In the genomic region with DNA sequence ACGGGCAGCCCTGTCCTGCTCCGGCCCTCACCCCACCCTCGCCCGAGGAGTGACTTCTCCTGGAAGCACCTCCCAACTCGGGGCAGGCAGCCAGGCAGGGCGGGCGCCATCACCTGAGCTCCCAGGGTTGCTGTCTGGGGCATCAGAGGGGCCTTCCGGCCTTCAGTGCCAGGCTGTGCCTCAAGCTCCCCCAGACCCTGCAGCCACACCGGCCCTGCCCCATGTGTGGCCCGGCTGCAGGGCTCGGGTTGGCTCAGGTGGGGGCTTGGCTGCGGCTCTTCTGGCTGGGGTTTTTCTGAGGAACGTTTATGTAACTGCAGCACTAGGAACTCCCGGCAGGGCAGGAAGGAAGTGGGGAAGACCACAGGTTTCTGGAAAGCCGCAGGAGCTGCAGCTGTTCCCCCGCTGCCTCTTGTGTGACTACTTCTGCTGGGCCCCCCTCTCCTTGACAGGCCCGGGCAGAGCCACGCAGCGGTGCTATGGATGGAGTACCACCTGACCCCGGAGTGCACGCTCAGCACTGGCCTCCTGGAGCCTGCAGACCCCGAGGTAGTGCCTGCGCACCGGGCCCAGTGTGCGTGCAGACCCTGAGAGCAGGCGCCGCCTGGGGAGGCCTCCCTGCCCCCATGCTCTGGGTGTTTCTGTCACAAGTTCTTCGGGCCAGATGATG, we compare ENCODE assay signal across 9 cellular contexts. TPM values are rescaled to one million over a fixed set of nuclear protein-coding genes. Genes with fewer than 3 reads are reported as not detected.
DNase-seq lines count a peak whose midpoint lies in the region; ATAC-seq, FAIRE-seq and TF ChIP-seq lines count a peak whose summit lies in the region.
"Had no signal": no experiment of that assay in that cellular context is flagged by ENCODE, and none has a peak within 500 bp of the region (broad histone marks: within the 10 kb centered on the region; RNA-seq: fewer than 3 reads in every experiment).

No MANE protein-coding gene starts in this region.

- H3K36me3 ChIP-seq in SK-N-SH (replicated peaks in 1 of 2; ENCODE audit: control insufficient read depth in 1 of 2, insufficient read depth in 2 of 2, low read length in 1 of 2), result peaks cover 5 to 47% of the 10 kb centered on the region in 2 experiments
- peaks cover 7 to 18% of the 10 kb centered on the region in 2 experiments for H3K36me3 ChIP-seq in keratinocyte (ENCODE audit: control insufficient read depth in 2 of 2, extremely low read depth in 1 of 2, insufficient read depth in 2 of 2, low read length in 2 of 2)

- TF ChIP-seq EP300 in SK-N-SH (IDR thresholded peaks at IDR 0.05; ENCODE audit: borderline replicate concordance in 1 of 2, low read depth in 1 of 2, low read length in 1 of 2), result no peak

- TF ChIP-seq CTCF in SK-N-SH (IDR thresholded peaks at IDR 0.05), result no peak
- no peak for TF ChIP-seq CTCF in keratinocyte (optimal IDR thresholded peaks at IDR 0.05 in 1 of 3, IDR thresholded peaks at IDR 0.05 in 1 of 3, conservative IDR thresholded peaks at IDR 0.05 in 1 of 3; ENCODE audit: extremely low read depth in 1 of 3, insufficient read depth in 2 of 3, low read length in 3 of 3)

- 94% methylated on average over 5 of the region's 28 CpGs for WGBS in SK-N-SH (ENCODE audit: low lambda C conversion rate)

- no peaks in the 10 kb centered on the region for H3K9me2 ChIP-seq in SK-N-SH

- H3K79me2 ChIP-seq in SK-N-SH (ENCODE audit: insufficient read depth) (no peaks in the 10 kb centered on the region), keratinocyte (ENCODE audit: control insufficient read depth, insufficient read depth, low read length) (no peaks in the 10 kb centered on the region)

- H2AFZ ChIP-seq in SK-N-SH (ENCODE audit: low read depth), result no peak overlapping the region
- no peak overlapping the region for H2AFZ ChIP-seq in keratinocyte (ENCODE audit: control insufficient read depth, low read length)

- ATAC-seq in SK-N-SH treated with all-trans-retinoic acid at 6 μM for 48 hours, result no peak
- peak; percentile 79 for ATAC-seq in HG03460 (IDR thresholded peaks at IDR 0.05; ENCODE audit: unreplicated experiment)

- no peak for FAIRE-seq in keratinocyte (lab: Jason Lieb, UNC)

- TF ChIP-seq RAD21 in SK-N-SH (IDR thresholded peaks at IDR 0.05; ENCODE audit: low read length), result no peak

- H3K27me3 ChIP-seq in SK-N-SH (ENCODE audit: insufficient read depth) (no peaks in the 10 kb centered on the region), keratinocyte (ENCODE audit: control insufficient read depth, extremely low read depth, insufficient read depth, low read length) (no peaks in the 10 kb centered on the region)

- POLR2A ChIA-PET in SK-N-SH (lab: Yijun Ruan, JAX), result no interaction called here

- H3K4me1 ChIP-seq in SK-N-SH (ENCODE audit: control insufficient read depth in 1 of 2, insufficient read depth in 2 of 2, low read depth in 1 of 2, low read length in 1 of 2) (peaks cover 0 to 4% of the 10 kb centered on the region in 2 experiments; a peak in 1 of 4 replicates), keratinocyte (ENCODE audit: control insufficient read depth, extremely low read depth, insufficient read depth, low read length) (peaks cover 3% of the 10 kb centered on the region)

- H3K9ac ChIP-seq in SK-N-SH, result no peak overlapping the region
- H3K9ac ChIP-seq in keratinocyte (ENCODE audit: control insufficient read depth, extremely low read depth, insufficient read depth, low read length), result no peak overlapping the region

- DNase-seq in SK-N-SH (peak; percentile 25), keratinocyte (ENCODE audit: low read depth, low spot score) (no peak), NCI-H510A treated with DMSO at 0.1 percent for 48 hours (lab: John Stamatoyannopoulos, UW) (no peak), epidermal melanocyte (ENCODE audit: insufficient read length, low spot score) (no peak), NCI-H748 treated with DMSO at 0.1 percent for 48 hours (lab: John Stamatoyannopoulos, UW) (no peak)
- DNase-seq in activated CD4-positive, alpha-beta T cell treated with anti-CD3 and anti-CD28 coated beads, Interleukin-2, amount 50 U/mL, for 48 hours, result peak; percentile 68 to 77

- H3K4me2 ChIP-seq in SK-N-SH (no peak overlapping the region), keratinocyte (ENCODE audit: control insufficient read depth, extremely low read depth, insufficient read depth, low read depth, low read length) (peak overlapping the region; percentile 16)

- H3K4me3 ChIP-seq in SK-N-SH (ENCODE audit: low read depth in 2 of 2, low read length in 1 of 2) (no peak overlapping the region), keratinocyte (ENCODE audit: control insufficient read depth in 2 of 3, extremely low read depth in 1 of 3, insufficient read depth in 2 of 3, low read depth in 1 of 3, low read length in 3 of 3) (no peak overlapping the region)

- no peaks in the 10 kb centered on the region for H4K20me1 ChIP-seq in SK-N-SH (ENCODE audit: insufficient read depth)
- H4K20me1 ChIP-seq in keratinocyte (ENCODE audit: control insufficient read depth, extremely low read depth, insufficient read depth, low read length), result no peaks in the 10 kb centered on the region

- H3K27ac ChIP-seq in SK-N-SH (ENCODE audit: low read depth in 2 of 2, low read length in 1 of 2), result no peak overlapping the region
- no peak overlapping the region for H3K27ac ChIP-seq in keratinocyte (ENCODE audit: control insufficient read depth, insufficient read depth, low read length)
- H3K27ac ChIP-seq: 22Rv1 had no signal

- H3K9me3 ChIP-seq in SK-N-SH, result no peaks in the 10 kb centered on the region
- no peaks in the 10 kb centered on the region for H3K9me3 ChIP-seq in keratinocyte (ENCODE audit: control insufficient read depth, low read depth, low read length)

- CTCF ChIA-PET in SK-N-SH (lab: Yijun Ruan, JAX), result interaction anchor here (0.9 to 2.6 kb wide), 11 partner anchors 8 to 164 kb away, joined by 3 to 11 read pairs (median 4); no protein-coding TSS in a partner anchor

- no peaks in the 10 kb centered on the region for H3F3A ChIP-seq in SK-N-SH (replicated peaks; ENCODE audit: insufficient read depth)

- no peaks in the 10 kb centered on the region for H3K9me1 ChIP-seq in keratinocyte (ENCODE audit: control insufficient read depth, extremely low read depth, insufficient read depth, low read length)

- dilution Hi-C loops in keratinocyte (cut with MboI; ENCODE audit: extremely low pct_ligation_motif_present, low sequenced_read_pairs), result no loop called here

TF ChIP-seq in SK-N-SH treated with all-trans-retinoic acid at 6 μM for 48 hours, 23 proteins besides CTCF, POLR2A, EP300 and RAD21 (continues in another document):
- TF ChIP-seq, protein P1, sequence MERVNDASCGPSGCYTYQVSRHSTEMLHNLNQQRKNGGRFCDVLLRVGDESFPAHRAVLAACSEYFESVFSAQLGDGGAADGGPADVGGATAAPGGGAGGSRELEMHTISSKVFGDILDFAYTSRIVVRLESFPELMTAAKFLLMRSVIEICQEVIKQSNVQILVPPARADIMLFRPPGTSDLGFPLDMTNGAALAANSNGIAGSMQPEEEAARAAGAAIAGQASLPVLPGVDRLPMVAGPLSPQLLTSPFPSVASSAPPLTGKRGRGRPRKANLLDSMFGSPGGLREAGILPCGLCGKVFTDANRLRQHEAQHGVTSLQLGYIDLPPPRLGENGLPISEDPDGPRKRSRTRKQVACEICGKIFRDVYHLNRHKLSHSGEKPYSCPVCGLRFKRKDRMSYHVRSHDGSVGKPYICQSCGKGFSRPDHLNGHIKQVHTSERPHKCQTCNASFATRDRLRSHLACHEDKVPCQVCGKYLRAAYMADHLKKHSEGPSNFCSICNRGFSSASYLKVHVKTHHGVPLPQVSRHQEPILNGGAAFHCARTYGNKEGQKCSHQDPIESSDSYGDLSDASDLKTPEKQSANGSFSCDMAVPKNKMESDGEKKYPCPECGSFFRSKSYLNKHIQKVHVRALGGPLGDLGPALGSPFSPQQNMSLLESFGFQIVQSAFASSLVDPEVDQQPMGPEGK (CRISPR knock-in tag; IDR thresholded peaks at IDR 0.05; ENCODE audit: borderline replicate concordance), result no peak
- TF ChIP-seq GLIS3 (CRISPR knock-in tag; IDR thresholded peaks at IDR 0.05), result no peak

RNA-seq across cellular contexts. Expression of a gene that starts 45.6 kb away (rescaled TPM):
- polyA plus RNA-seq in SK-N-SH (2012; rRNA removed), result 46.0 and 66.8 TPM in 2 replicates
- polyA plus RNA-seq in SK-N-SH (2012; cell fraction: cytosol; rRNA removed), result 20.7 and 29.1 TPM in 2 replicates
- polyA plus RNA-seq in SK-N-SH (2012; cell fraction: nucleus; rRNA removed), result 317 and 350 TPM in 2 replicates
- 25.8 to 30.2 TPM (median 27.4 TPM) in 3 replicates for polyA plus RNA-seq in keratinocyte
- polyA plus RNA-seq in keratinocyte (2011; ENCODE audit: low read depth), result 23.5 TPM
- 12.3 and 14.4 TPM in 2 replicates for polyA plus RNA-seq in keratinocyte (2011; cell fraction: cytosol; rRNA removed)
- polyA plus RNA-seq in keratinocyte (2011; cell fraction: nucleus; rRNA removed), result 58.2 and 68.9 TPM in 2 replicates
- 17.3 and 22.9 TPM in 2 replicates for polyA plus RNA-seq in keratinocyte (2012; ENCODE audit: low replicate concordance)
- polyA minus RNA-seq in keratinocyte, result 33.4 to 44.0 TPM (median 35.0 TPM) in 3 replicates
- 39.1 TPM for polyA minus RNA-seq in keratinocyte (2011; cell fraction: cytosol; rRNA and poly(A)+ RNA removed)
- 24.9 and 36.1 TPM in 2 replicates for polyA minus RNA-seq in keratinocyte (2011; cell fraction: nucleus; rRNA and poly(A)+ RNA removed)

RNA-seq across cellular contexts. Expression of a gene that starts 45.6 kb away (rescaled TPM):
- 6.6 and 9.6 TPM in 2 replicates for polyA plus RNA-seq in SK-N-SH (2012; rRNA removed)
- 5.9 and 6.7 TPM in 2 replicates for polyA plus RNA-seq in SK-N-SH (2012; cell fraction: cytosol; rRNA removed)
- polyA plus RNA-seq in SK-N-SH (2012; cell fraction: nucleus; rRNA removed), result 19.1 and 28.4 TPM in 2 replicates
- 9.5 to 12.6 TPM (median 9.8 TPM) in 3 replicates for polyA plus RNA-seq in keratinocyte
- polyA plus RNA-seq in keratinocyte (2011; ENCODE audit: low read depth), result 36.8 TPM
- polyA plus RNA-seq in keratinocyte (2011; cell fraction: cytosol; rRNA removed), result 6.5 and 7.8 TPM in 2 replicates
- 13.1 and 14.7 TPM in 2 replicates for polyA plus RNA-seq in keratinocyte (2011; cell fraction: nucleus; rRNA removed)
- 8.5 and 11.8 TPM in 2 replicates for polyA plus RNA-seq in keratinocyte (2012; ENCODE audit: low replicate concordance)
- polyA minus RNA-seq in keratinocyte, result 3.0 to 7.2 TPM (median 5.6 TPM) in 3 replicates
- polyA minus RNA-seq in keratinocyte (2011; cell fraction: cytosol; rRNA and poly(A)+ RNA removed), result 3.5 TPM
- polyA minus RNA-seq in keratinocyte (2011; cell fraction: nucleus; rRNA and poly(A)+ RNA removed), result 4.0 and 5.4 TPM in 2 replicates

Comparison
In these comparisons a context has a peak if more than half of its experiments do, and no peak if none do; other contexts are left out.
1. DNase-seq: peak in SK-N-SH (single experiment) and activated CD4-positive, alpha-beta T cell treated with anti-CD3 and anti-CD28 coated beads, Interleukin-2, amount 50 U/mL, for 48 hours (2 of 2); none in keratinocyte (single experiment), NCI-H510A treated with DMSO at 0.1 percent for 48 hours (single experiment), epidermal melanocyte (single experiment) and NCI-H748 treated with DMSO at 0.1 percent for 48 hours (single experiment).